10 cellular contexts compared by ENCODE assay signal in genomic region chr4:6582889-6583504, GRCh38. TPM values are rescaled to one million over a fixed set of nuclear protein-coding genes. Genes with fewer than 3 reads are reported as not detected.
DNase-seq lines count a peak whose midpoint lies in the region; ATAC-seq and TF ChIP-seq lines count a peak whose summit lies in the region.
"Had no signal": no experiment of that assay in that cellular context is flagged by ENCODE, and none has a peak within 500 bp of the region (broad histone marks: within the 10 kb centered on the region; RNA-seq: fewer than 3 reads in every experiment).

No MANE protein-coding gene starts in this region.

- H3K27me3 Mint-ChIP-seq in mesothelial cell of epicardium (ENCODE audit: low read depth), result no peaks in the 10 kb centered on the region

- H3K4me1 ChIP-seq in SJCRH30 (no peaks in the 10 kb centered on the region), foreskin keratinocyte (no peaks in the 10 kb centered on the region)

- H3K4me3 ChIP-seq in SJCRH30, result no peak overlapping the region

- TF ChIP-seq CTCF in foreskin keratinocyte (conservative IDR thresholded peaks at IDR 0.05) (no peak), mesothelial cell of epicardium (IDR thresholded peaks at IDR 0.05; ENCODE audit: unreplicated experiment) (no peak)

- peak; percentile 65 for ATAC-seq in foreskin keratinocyte

- 0 out of 2 replicates have a peak, but pooled peaks cover 3% of the 10 kb centered on the region for H3K9me3 ChIP-seq in SJCRH30 (replicated peaks)
- H3K9me3 ChIP-seq: neutrophil had no signal

- no peak overlapping the region for H3K27ac ChIP-seq in SJCRH30
- H3K27ac ChIP-seq in foreskin keratinocyte, result no peak overlapping the region
- H3K27ac ChIP-seq: neutrophil had no signal

- H3K27ac Mint-ChIP-seq in mesothelial cell of epicardium, result no peak overlapping the region
- H3K27ac Mint-ChIP-seq: activated T-cell treated with anti-CD3 and anti-CD28 coated beads, Interleukin-2, amount 50 U/mL, for 72 hours had no signal

- DNase-seq in CMK (ENCODE audit: low read depth), result peak; percentile 54
- peak; percentile 64 for DNase-seq in H4 (ENCODE audit: low spot score)
- peak; percentile 48 to 65 for DNase-seq in SJCRH30
- DNase-seq in foreskin keratinocyte, result no peak
- no peak for DNase-seq in mesothelial cell of epicardium (ENCODE audit: low spot score in 2 of 2, unreplicated experiment in 2 of 2)
- DNase-seq in medulla oblongata (ENCODE audit: extremely low spot score), result no peak
- DNase-seq in NCI-H345 (lab: John Stamatoyannopoulos, UW), result no peak
- DNase-seq in activated T-cell treated with anti-CD3 and anti-CD28 coated beads, Interleukin-2, amount 50 U/mL, for 1 hour, result no peak
- DNase-seq: activated T-cell treated with anti-CD3 and anti-CD28 coated beads, Interleukin-2, amount 50 U/mL, for 72 hours had no signal

- H3K36me3 Mint-ChIP-seq in mesothelial cell of epicardium, result peaks cover 37% of the 10 kb centered on the region

- H3K27me3 ChIP-seq in SJCRH30, result no peaks in the 10 kb centered on the region
- H3K27me3 ChIP-seq in foreskin keratinocyte, result no peaks in the 10 kb centered on the region
- H3K27me3 ChIP-seq: neutrophil had no signal

- H3K4me1 Mint-ChIP-seq in mesothelial cell of epicardium, result no peaks in the 10 kb centered on the region

- H3K36me3 ChIP-seq in SJCRH30, result peaks cover 4% of the 10 kb centered on the region; the same call in 1 of the 2 replicates

- no peak overlapping the region for H3K4me3 Mint-ChIP-seq in mesothelial cell of epicardium
- H3K4me3 Mint-ChIP-seq: activated T-cell treated with anti-CD3 and anti-CD28 coated beads, Interleukin-2, amount 50 U/mL, for 72 hours had no signal

- peaks cover 11% of the 10 kb centered on the region for H3K9me3 Mint-ChIP-seq in mesothelial cell of epicardium

RNA-seq across cellular contexts. Expression of gene MAN2B2, which starts 8.0 kb away (rescaled TPM):
- 11.1 and 11.9 TPM in 2 replicates for total RNA-seq in H4 (2014; rRNA removed; shearing (Covaris generic))
- total RNA-seq in SJCRH30 (2014; rRNA removed; shearing (Covaris generic)), result 8.9 and 9.1 TPM in 2 replicates
- total RNA-seq in foreskin keratinocyte, result 12.1 and 12.8 TPM in 2 replicates
- polyA plus RNA-seq in foreskin keratinocyte, result 6.4 and 7.1 TPM in 2 replicates
- 23.2 to 24.6 TPM (median 24.0 TPM) in 3 replicates for total RNA-seq in mesothelial cell of epicardium

RNA-seq across cellular contexts. Expression of gene MRFAP1, which starts 57.5 kb away (rescaled TPM):
- 82.6 and 203 TPM in 2 replicates for total RNA-seq in H4 (2014; rRNA removed; shearing (Covaris generic))
- total RNA-seq in SJCRH30 (2014; rRNA removed; shearing (Covaris generic)), result 306 and 313 TPM in 2 replicates
- total RNA-seq in foreskin keratinocyte, result 185 and 228 TPM in 2 replicates
- 305 and 336 TPM in 2 replicates for polyA plus RNA-seq in foreskin keratinocyte
- total RNA-seq in mesothelial cell of epicardium, result 242 to 249 TPM (median 246 TPM) in 3 replicates

Comparison
In these comparisons a context has a peak if more than half of its experiments do, and no peak if none do; other contexts are left out.
1. DNase-seq: peak in CMK (single experiment), H4 (single experiment) and SJCRH30 (2 of 2); none in foreskin keratinocyte (0 of 2), mesothelial cell of epicardium (0 of 2), medulla oblongata (single experiment), NCI-H345 (single experiment) and activated T-cell treated with anti-CD3 and anti-CD28 coated beads, Interleukin-2, amount 50 U/mL, for 1 hour (single experiment).